Comparison of ENCODE assay signal across 8 cellular contexts in genomic region chr16:19086322-19087199, GRCh38. TPM values are rescaled to one million over a fixed set of nuclear protein-coding genes. Genes with fewer than 3 reads are reported as not detected.
DNase-seq lines count a peak whose midpoint lies in the region; ATAC-seq and TF ChIP-seq lines count a peak whose summit lies in the region.

No MANE protein-coding gene starts in this region.

- intact Hi-C loops in left colon (cut with DNase I, micrococcal nuclease) = loop anchor here (2.0 to 10.0 kb wide), 3 partner anchors 88 to 288 kb away; no protein-coding TSS in a partner anchor

- peak; percentile 83 for TF ChIP-seq CTCF in choroid plexus epithelial cell (conservative IDR thresholded peaks at IDR 0.05; ENCODE audit: low read depth, low read length)

- peak overlapping the region; percentile 61 for H3K4me3 ChIP-seq in choroid plexus epithelial cell (ENCODE audit: low read depth, low read length)

- peak; percentile 82 for ATAC-seq in HG03108 (IDR thresholded peaks at IDR 0.05; ENCODE audit: unreplicated experiment)
- ATAC-seq in left colon = peak; percentile 92

- DNase-seq in NK-92 treated with Interleukin-12 subunit alpha and Interleukin-12 subunit beta, amount 100 ng/mL, for 24 hours (lab: John Stamatoyannopoulos, UW) = peak; percentile 28
- DNase-seq in NK-92 (lab: John Stamatoyannopoulos, UW; ENCODE audit: unreplicated experiment) (no peak), NCI-H226 (peak; percentile 72), choroid plexus epithelial cell (ENCODE audit: low read depth) (peak; percentile 94), left colon (peak; percentile 88 to 90)
- DNase-seq in activated CD4-positive, alpha-beta T cell treated with anti-CD3 and anti-CD28 coated beads for 24 hours (ENCODE audit: low read depth in 2 of 2) = peak; percentile 68 to 71
- DNase-seq in stimulated activated CD4-positive, alpha-beta T cell treated with anti-CD3 and anti-CD28 coated beads, Interleukin-1b, Interleukin-23, amount 100 ng/mL, for 24 hours (ENCODE audit: low read depth in 4 of 4, low spot score in 1 of 4) = peak; percentile 45 to 73 (median 64)

RNA-seq across cellular contexts. Expression of gene COQ7, which starts 19.1 kb away (rescaled TPM):
- total RNA-seq in left colon = 10 to 100 TPM; 25.9 to 29.6 TPM

RNA-seq across cellular contexts. Expression of gene ITPRIPL2, which starts 27.2 kb away (rescaled TPM):
- total RNA-seq in left colon = 10 to 100 TPM; 40.4 to 42.7 TPM
